ENCODE assay signal across 8 cellular contexts in the genomic region with DNA sequence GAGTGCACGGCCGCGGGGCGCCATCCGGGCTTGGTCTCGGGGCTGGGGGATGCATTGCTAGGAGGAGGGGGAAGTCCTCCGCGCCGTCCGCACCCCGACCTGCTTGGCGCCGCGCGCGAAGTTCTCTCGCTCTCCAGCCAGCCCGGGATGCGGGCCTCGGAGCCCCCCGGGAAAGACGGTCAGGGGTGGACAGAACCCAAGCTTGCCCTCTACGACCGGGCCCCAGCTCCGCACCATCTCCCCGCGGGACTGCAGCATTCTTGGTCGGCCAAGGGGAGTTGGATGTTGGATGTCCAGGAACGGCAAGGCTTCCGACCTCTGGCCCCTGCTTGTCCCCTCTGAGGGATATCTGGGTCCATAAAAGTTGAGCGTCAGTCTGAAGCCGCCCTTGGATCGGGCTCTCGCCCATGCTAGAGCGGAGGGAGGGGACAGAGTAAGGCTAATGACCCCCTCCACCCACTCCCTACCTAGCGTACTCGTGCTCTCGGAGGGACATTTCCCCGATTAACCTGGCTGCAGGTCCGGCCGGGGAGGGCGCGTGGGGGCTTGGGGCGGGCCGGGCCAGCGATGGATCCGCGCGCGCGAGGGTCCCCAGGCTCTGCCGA. TPM values are rescaled to one million over a fixed set of nuclear protein-coding genes. Genes with fewer than 3 reads are reported as not detected.
DNase-seq lines count a peak whose midpoint lies in the region; ATAC-seq, FAIRE-seq and TF ChIP-seq lines count a peak whose summit lies in the region.

No MANE protein-coding gene starts in this region.

- peak overlapping the region; percentile 58 for H3K9ac ChIP-seq in HCT116 (ENCODE audit: low read length)

- H3K27ac ChIP-seq in A549: peak overlapping the region; percentile 75 to 93; a peak in 5 of 6 replicates
- peak overlapping the region; percentile 70; the same call in 1 of the 2 replicates for H3K27ac ChIP-seq in HCT116 (ENCODE audit: low read depth, low read length)
- H3K27ac ChIP-seq in lung (ENCODE audit: low read depth in 1 of 2, low read length in 1 of 2): no peak overlapping the region

- BruUV-seq in HCT116 (replicated peaks; lab: Mats Ljungman, UMichigan): no TSS peak

- H3K4me2 ChIP-seq in A549 (peak overlapping the region; percentile 96), HCT116 (ENCODE audit: low read length) (peak overlapping the region; percentile 94)

- POLR2A ChIA-PET in A549 (lab: Yijun Ruan, JAX) (no interaction called here), HCT116 (lab: Charles Lee) (interaction anchor here (0.8 to 1.2 kb wide), 3 partner anchors 13 to 157 kb away, joined by 3 to 4 read pairs (median 3); no protein-coding TSS in a partner anchor)

- intact Hi-C loops in HCT116 (cut with micrococcal nuclease): loop anchor here (2.0 to 5.0 kb wide), 2 partner anchors 163 to 217 kb away; partner anchors contain the start of gene MTOR

- H3K4me3 ChIP-seq in A549 (peak overlapping the region; percentile 74), HCT116 (replicated peaks in 1 of 2; ENCODE audit: low read depth in 1 of 2, low read length in 2 of 2) (peak overlapping the region; percentile 55 to 68), astrocyte of the spinal cord (ENCODE audit: low read depth, low read length) (peak overlapping the region; percentile 35), lung (peak overlapping the region; percentile 47)

- WGBS in A549 (ENCODE audit: missing lambda C conversion rate): 0% methylated on average over 2 of the region's 52 CpGs
- 2% methylated on average over 40 to 52 of the region's 52 CpGs for WGBS in lung, 2 donors

- TF ChIP-seq CTCF in A549 (IDR thresholded peaks at IDR 0.05): no peak
- no peak for TF ChIP-seq CTCF in HCT116 (IDR thresholded peaks at IDR 0.05 in 2 of 3, conservative IDR thresholded peaks at IDR 0.05 in 1 of 3; ENCODE audit: borderline replicate concordance in 1 of 3, insufficient read depth in 1 of 3, low read depth in 2 of 3, low read length in 2 of 3)
- TF ChIP-seq CTCF in astrocyte of the spinal cord (IDR thresholded peaks at IDR 0.05; ENCODE audit: low read depth, low read length): no peak
- TF ChIP-seq CTCF in lung (IDR thresholded peaks at IDR 0.05; ENCODE audit: control extremely low read depth, extremely low read depth): no peak

- no peak for FAIRE-seq in A549 (lab: Jason Lieb, UNC)

- no peaks in the 10 kb centered on the region for H3K79me2 ChIP-seq in HCT116 (ENCODE audit: insufficient read depth, low read length)

- RAD21 ChIA-PET in HCT116 (lab: Charles Lee; ENCODE audit: low non-redundant PET in 1 of 2, low total read pairs in 2 of 2, uncharacterized antibody in 2 of 2, unreplicated experiment in 2 of 2): interaction anchor here in 1 of 2 experiments (1.0 kb wide), 1 partner anchor 137 kb away, joined by 3 read pairs; no protein-coding TSS in a partner anchor

- DNase-seq in A549 (ENCODE audit: low read depth in 1 of 2, low spot score in 1 of 2) (no peak), HCT116 (ENCODE audit: low read depth, low spot score) (no peak), astrocyte of the spinal cord (ENCODE audit: low read depth, low spot score) (no peak), lung (ENCODE audit: low spot score) (no peak), foreskin melanocyte (no peak), amniotic stem cell (lab: John Stamatoyannopoulos, UW) (no peak), hippocampal formation (lab: John Stamatoyannopoulos, UW) (no peak), SKM-1 treated with dmso at 0.1 percent for 144 hours (lab: John Stamatoyannopoulos, UW; ENCODE audit: unreplicated experiment) (no peak)

- no peaks in the 10 kb centered on the region for H3K9me2 ChIP-seq in HCT116 (ENCODE audit: insufficient read depth)

- TF ChIP-seq RAD21 in A549 (conservative IDR thresholded peaks at IDR 0.05 in 1 of 2, IDR thresholded peaks at IDR 0.05 in 1 of 2) (no peak), HCT116 (IDR thresholded peaks at IDR 0.05; ENCODE audit: low read depth) (no peak)

- peaks cover 55% of the 10 kb centered on the region for H3K27me3 ChIP-seq in HCT116 (ENCODE audit: insufficient read depth, low read length)
- H3K27me3 ChIP-seq in lung (ENCODE audit: control insufficient read depth, insufficient read depth): peaks cover 10% of the 10 kb centered on the region

- no peaks in the 10 kb centered on the region for H4K20me1 ChIP-seq in HCT116 (ENCODE audit: insufficient read depth)

- no peaks in the 10 kb centered on the region for H3K9me3 ChIP-seq in A549
- no peaks in the 10 kb centered on the region for H3K9me3 ChIP-seq in HCT116 (ENCODE audit: control insufficient read depth in 1 of 2, insufficient read depth in 1 of 2, low read depth in 1 of 2, low read length in 2 of 2)
- peaks cover 0 to 13% of the 10 kb centered on the region in 2 donors for H3K9me3 ChIP-seq in lung (ENCODE audit: control insufficient read depth in 2 of 2, insufficient read depth in 1 of 2, low read length in 1 of 2)

- peak overlapping the region; percentile 26 for H2AFZ ChIP-seq in HCT116 (ENCODE audit: low read depth, low read length, poor library complexity, severe bottlenecking)

- CTCF ChIA-PET in A549 (lab: Yijun Ruan, JAX): interaction anchor here (0.5 to 2.7 kb wide), 10 partner anchors 17 to 178 kb away, joined by 3 to 20 read pairs (median 3); no protein-coding TSS in a partner anchor
- CTCF ChIA-PET in HCT116 (lab: Charles Lee): interaction anchor here (0.7 to 1.2 kb wide), 6 partner anchors 9 to 163 kb away, joined by 3 to 8 read pairs (median 3); no protein-coding TSS in a partner anchor

- H3K4me1 ChIP-seq in A549 (peaks cover 4% of the 10 kb centered on the region; the same call in 1 of the 3 replicates), HCT116 (ENCODE audit: control insufficient read depth in 1 of 2, insufficient read depth in 2 of 2, low read length in 2 of 2) (peaks cover 0 to 16% of the 10 kb centered on the region in 2 experiments; a peak in 1 of 4 replicates), lung (ENCODE audit: control insufficient read depth in 2 of 2, insufficient read depth in 2 of 2, low read length in 2 of 2) (peaks cover 0 to 16% of the 10 kb centered on the region in 2 donors)

- ATAC-seq in A549 (peak; percentile 7 to 33; a peak in 2 of 6 replicates), HCT116 (peak; percentile 7), lung (ENCODE audit: insufficient read depth, low FRiP score) (no peak)

- H3K36me3 ChIP-seq in HCT116 (ENCODE audit: control insufficient read depth in 1 of 2, insufficient read depth in 2 of 2, low read length in 2 of 2): no peaks in the 10 kb centered on the region
- no peaks in the 10 kb centered on the region for H3K36me3 ChIP-seq in lung (ENCODE audit: control insufficient read depth in 2 of 2, insufficient read depth in 2 of 2, low read length in 2 of 2)

- in situ Hi-C loops in astrocyte of the spinal cord (cut with HindIII; ENCODE audit: low sequenced_read_pairs): no loop called here

- TF ChIP-seq POLR2A in A549 (IDR thresholded peaks at IDR 0.05; ENCODE audit: low read length): no peak
- TF ChIP-seq POLR2A in HCT116 (IDR thresholded peaks at IDR 0.05; ENCODE audit: borderline replicate concordance, extremely low read depth, insufficient read depth, insufficient read length): peak; percentile 6

- no peak for TF ChIP-seq EP300 in A549 (IDR thresholded peaks at IDR 0.05)

TF ChIP-seq in A549, 52 proteins besides CTCF, POLR2A, EP300 and RAD21:
- TF ChIP-seq ZFP36 (IDR thresholded peaks at IDR 0.05; ENCODE audit: borderline replicate concordance, partially characterized antibody) (no peak), ESRRA (IDR thresholded peaks at IDR 0.05; ENCODE audit: borderline replicate concordance, low read length) (no peak), RARB (CRISPR knock-in tag; IDR thresholded peaks at IDR 0.05) (no peak), MAFK (IDR thresholded peaks at IDR 0.05; ENCODE audit: partially characterized antibody) (no peak), HOXA7 (CRISPR knock-in tag; IDR thresholded peaks at IDR 0.05) (no peak), HOXB5 (CRISPR knock-in tag; IDR thresholded peaks at IDR 0.05) (no peak), ZC3H11A (IDR thresholded peaks at IDR 0.05) (no peak), ZSCAN20 (CRISPR knock-in tag; IDR thresholded peaks at IDR 0.05) (no peak)
- TF ChIP-seq, protein P1, sequence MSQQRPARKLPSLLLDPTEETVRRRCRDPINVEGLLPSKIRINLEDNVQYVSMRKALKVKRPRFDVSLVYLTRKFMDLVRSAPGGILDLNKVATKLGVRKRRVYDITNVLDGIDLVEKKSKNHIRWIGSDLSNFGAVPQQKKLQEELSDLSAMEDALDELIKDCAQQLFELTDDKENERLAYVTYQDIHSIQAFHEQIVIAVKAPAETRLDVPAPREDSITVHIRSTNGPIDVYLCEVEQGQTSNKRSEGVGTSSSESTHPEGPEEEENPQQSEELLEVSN (IDR thresholded peaks at IDR 0.05; ENCODE audit: borderline replicate concordance, low read depth): no peak

TF ChIP-seq in HCT116, 20 proteins besides CTCF, POLR2A, EP300 and RAD21 (continues in another document):
- TF ChIP-seq, protein P2, sequence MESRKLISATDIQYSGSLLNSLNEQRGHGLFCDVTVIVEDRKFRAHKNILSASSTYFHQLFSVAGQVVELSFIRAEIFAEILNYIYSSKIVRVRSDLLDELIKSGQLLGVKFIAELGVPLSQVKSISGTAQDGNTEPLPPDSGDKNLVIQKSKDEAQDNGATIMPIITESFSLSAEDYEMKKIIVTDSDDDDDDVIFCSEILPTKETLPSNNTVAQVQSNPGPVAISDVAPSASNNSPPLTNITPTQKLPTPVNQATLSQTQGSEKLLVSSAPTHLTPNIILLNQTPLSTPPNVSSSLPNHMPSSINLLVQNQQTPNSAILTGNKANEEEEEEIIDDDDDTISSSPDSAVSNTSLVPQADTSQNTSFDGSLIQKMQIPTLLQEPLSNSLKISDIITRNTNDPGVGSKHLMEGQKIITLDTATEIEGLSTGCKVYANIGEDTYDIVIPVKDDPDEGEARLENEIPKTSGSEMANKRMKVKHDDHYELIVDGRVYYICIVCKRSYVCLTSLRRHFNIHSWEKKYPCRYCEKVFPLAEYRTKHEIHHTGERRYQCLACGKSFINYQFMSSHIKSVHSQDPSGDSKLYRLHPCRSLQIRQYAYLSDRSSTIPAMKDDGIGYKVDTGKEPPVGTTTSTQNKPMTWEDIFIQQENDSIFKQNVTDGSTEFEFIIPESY (IDR thresholded peaks at IDR 0.05; ENCODE audit: extremely low read depth, insufficient replicate concordance, low read length): no peak
- TF ChIP-seq FOSL1 (IDR thresholded peaks at IDR 0.05; ENCODE audit: low read depth) (no peak), SRF (IDR thresholded peaks at IDR 0.05; ENCODE audit: low read depth) (no peak), CEBPB (IDR thresholded peaks at IDR 0.05; ENCODE audit: low read depth) (no peak), YY1 (IDR thresholded peaks at IDR 0.05; ENCODE audit: extremely low read depth, insufficient replicate concordance, low read depth, low read length) (no peak), EZH2 (IDR thresholded peaks at IDR 0.05) (no peak)

RNA-seq across cellular contexts. Expression of gene DISP3, which starts 0.5 kb away (rescaled TPM):
- polyA plus RNA-seq in A549 (2011; rRNA removed) (0.09 and 0.15 TPM in 2 replicates), A549 (2017; fragmentation: RNase III; extraction: RNeasy Plus Mini Kit Qiagen cat#74134 plus additional on column Dnase treatment) (0.03 to 0.22 TPM (median 0.12 TPM) in 3 replicates), lung (under 1 TPM; 0.04 to 0.07 TPM)
- polyA plus RNA-seq in A549 (2012; cell fraction: cytosol; rRNA removed): 0.04 and 0.10 TPM in 2 replicates
- polyA plus RNA-seq in A549 (2012; cell fraction: nucleus; rRNA removed): 0.17 TPM in 2 replicates
- 0.05 and 0.12 TPM in 2 replicates for polyA minus RNA-seq in A549 (2011; rRNA and poly(A)+ RNA removed)
- total RNA-seq in HCT116 (2021; ENCODE audit: unreplicated experiment) (2.3 TPM), lung (under 1 TPM in 1 of 2 donors, not detected in 1; 0.18 TPM)
- polyA plus RNA-seq in HCT116 (2012): 0.95 and 0.97 TPM in 2 replicates

Comparison
In these comparisons a context has a peak if more than half of its experiments do, and no peak if none do; other contexts are left out.
1. H3K27ac ChIP-seq: peak in A549 (2 of 2) and HCT116 (single experiment); none in lung (0 of 2).
2. Of the 6 proteins assayed by ChIP-seq in both A549 and HCT116: peak only in A549: none; only in HCT116: POLR2A; in both: none; in neither: 5.
3. Peak in every context shown above with its lines, with median percentiles within 50 percentile points of each other: H3K4me3 ChIP-seq.